Comparison of ENCODE assay signal across 10 cellular contexts in genomic region chr2:146376511-146377084, GRCh38.
"Had no signal": no experiment of that assay in that cellular context is flagged by ENCODE, and none has a peak within 500 bp of the region (broad histone marks: within the 10 kb centered on the region; RNA-seq: fewer than 3 reads in every experiment).

No MANE protein-coding gene starts in this region.

- FAIRE-seq: HepG2 had no signal

- H3K9ac ChIP-seq: GM23248, KMS-11 had no signal

- H3K36me3 ChIP-seq: HAP-1 had no signal

- H3K27ac ChIP-seq: GM23248, HL-60, KMS-11 had no signal

- H3K4me3 ChIP-seq: GM23248, HAP-1 had no signal

- ATAC-seq: HCT116, HepG2 had no signal

- DNase-seq: GOT3, H7, KBM-7 had no signal

- H3K4me3 Mint-ChIP-seq: IgD-negative memory B cell had no signal

- H3K27me3 Mint-ChIP-seq: IgD-negative memory B cell had no signal

- H3K36me3 Mint-ChIP-seq: IgD-negative memory B cell had no signal

- H3K27ac Mint-ChIP-seq: IgD-negative memory B cell had no signal

- H3K9me3 ChIP-seq: HAP-1 had no signal

- H3K4me1 Mint-ChIP-seq: IgD-negative memory B cell had no signal
